2 cellular contexts compared by ENCODE assay signal in genomic region chr12:69807101-69807897, GRCh38. TPM values are rescaled to one million over a fixed set of nuclear protein-coding genes. Genes with fewer than 3 reads are reported as not detected.
"Had no signal": no experiment of that assay in that cellular context is flagged by ENCODE, and none has a peak within 500 bp of the region (broad histone marks: within the 10 kb centered on the region; RNA-seq: fewer than 3 reads in every experiment).

No MANE protein-coding gene starts in this region.

RNA-seq across cellular contexts. Expression of gene MYRFL, which starts 17.7 kb away (rescaled TPM):
- total RNA-seq: IMR-90, K562 had no signal
- polyA plus RNA-seq: IMR-90, K562 had no signal
